ENCODE assay signal across 8 cellular contexts in the genomic region with DNA sequence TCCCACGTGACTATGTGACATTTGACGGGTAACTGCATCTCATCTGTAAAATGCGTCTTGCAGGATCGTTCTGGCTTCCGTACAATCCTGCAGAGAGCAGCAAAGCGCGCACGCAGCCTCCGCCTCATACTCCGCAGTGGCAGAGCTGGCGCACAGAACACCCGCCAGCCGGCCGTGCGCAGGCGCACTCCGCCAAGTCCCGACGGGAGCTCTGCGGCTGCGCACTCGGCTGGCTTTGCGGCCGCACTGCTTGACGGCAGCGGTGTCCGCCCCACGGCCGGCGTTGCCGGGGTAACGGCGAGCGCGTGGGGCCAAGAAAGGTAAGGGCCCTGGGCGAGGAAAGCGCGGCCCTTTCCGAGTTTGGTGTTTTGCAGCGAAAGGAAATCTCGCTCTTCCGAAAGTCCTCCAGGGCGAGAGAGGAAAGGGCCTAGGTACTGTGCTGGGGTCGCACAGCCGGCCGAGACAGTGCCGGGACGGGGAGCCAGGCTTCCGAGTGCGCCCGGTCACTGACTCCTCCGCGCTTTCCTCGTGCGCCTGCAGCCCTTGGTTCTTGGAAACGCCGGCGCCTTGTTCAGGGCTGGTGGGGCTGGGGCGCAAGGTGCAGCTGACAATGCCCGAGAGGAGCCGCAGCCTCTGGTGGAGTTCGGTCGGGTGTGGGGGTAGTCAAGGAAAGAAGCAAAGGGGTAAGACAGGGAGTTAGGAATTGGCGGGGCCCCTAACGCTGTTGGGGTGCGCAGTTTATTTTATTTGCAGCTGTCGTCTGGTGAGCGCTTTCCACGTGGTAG. TPM values are rescaled to one million over a fixed set of nuclear protein-coding genes. Genes with fewer than 3 reads are reported as not detected.
DNase-seq lines count a peak whose midpoint lies in the region; ATAC-seq and TF ChIP-seq lines count a peak whose summit lies in the region.

Gene TSEN2 (plus strand): TSS at position 283 of the 785 bp plus-strand sequence. CDS start 5,321 bp downstream, outside the sequence.

- peaks cover 0 to 25% (median 11%) of the 10 kb centered on the region in 11 experiments; a peak in 10 of 22 replicates for H4K20me1 ChIP-seq in BLaER1 treated with 17β-estradiol and CSF1 and Interleukin-3, amounts not matched to agents 10 nM and 100 nM

- peak; percentile 86 for ATAC-seq in HG03457 (IDR thresholded peaks at IDR 0.05; ENCODE audit: unreplicated experiment)
- ATAC-seq in activated CD4-positive, alpha-beta T cell treated with anti-CD3 and anti-CD28 coated beads for 36 hours, result peak; percentile 97

- peaks cover 2 to 35% (median 30%) of the 10 kb centered on the region in 11 experiments; a peak in 16 of 22 replicates for H3K36me3 ChIP-seq in BLaER1 treated with 17β-estradiol and CSF1 and Interleukin-3, amounts not matched to agents 10 nM and 100 nM

- H3K4me3 ChIP-seq in BLaER1 treated with 17β-estradiol and CSF1 and Interleukin-3, amounts not matched to agents 10 nM and 100 nM, result peak within 1 kb of the TSS; percentile 75 to 84 (median 80)
- H3K4me3 ChIP-seq in choroid plexus epithelial cell (ENCODE audit: low read depth, low read length), result peak within 1 kb of the TSS; percentile 90

- H3K27ac Mint-ChIP-seq in activated CD4-positive, alpha-beta T cell treated with anti-CD3 and anti-CD28 coated beads for 36 hours, result peak within 1 kb of the TSS; percentile 97

- H3K9me3 ChIP-seq in BLaER1 treated with 17β-estradiol and CSF1 and Interleukin-3, amounts not matched to agents 10 nM and 100 nM (replicated peaks in 1 of 11), result no peaks in the 10 kb centered on the region

- H3K4me1 ChIP-seq in BLaER1 treated with 17β-estradiol and CSF1 and Interleukin-3, amounts not matched to agents 10 nM and 100 nM, result peaks cover 30 to 67% (median 47%) of the 10 kb centered on the region in 10 experiments

- POLR2A ChIA-PET in activated CD4-positive, alpha-beta T cell treated with anti-CD3 and anti-CD28 coated beads for 36 hours (lab: Charles Lee), result interaction anchor here (0.7 to 0.9 kb wide), 2 partner anchors 74 to 372 kb away, joined by 3 to 5 read pairs; no protein-coding TSS in a partner anchor

- peaks cover 14% of the 10 kb centered on the region for H3K36me3 Mint-ChIP-seq in activated CD4-positive, alpha-beta T cell treated with anti-CD3 and anti-CD28 coated beads for 36 hours (ENCODE audit: low read depth)

- H3K4me3 Mint-ChIP-seq in activated CD4-positive, alpha-beta T cell treated with anti-CD3 and anti-CD28 coated beads for 36 hours, result peak within 1 kb of the TSS; percentile 96

- H3K27me3 ChIP-seq in BLaER1 treated with 17β-estradiol and CSF1 and Interleukin-3, amounts not matched to agents 10 nM and 100 nM, result no peaks in the 10 kb centered on the region

- H3K4me2 ChIP-seq in BLaER1 treated with 17β-estradiol and CSF1 and Interleukin-3, amounts not matched to agents 10 nM and 100 nM, result peak within 1 kb of the TSS; percentile 90 to 98 (median 94)

- H3K4me1 Mint-ChIP-seq in activated CD4-positive, alpha-beta T cell treated with anti-CD3 and anti-CD28 coated beads for 36 hours, result peaks cover 42% of the 10 kb centered on the region

- no peaks in the 10 kb centered on the region for H3K27me3 Mint-ChIP-seq in activated CD4-positive, alpha-beta T cell treated with anti-CD3 and anti-CD28 coated beads for 36 hours

- peak within 1 kb of the TSS; percentile 76 to 96 (median 87) for H3K9ac ChIP-seq in BLaER1 treated with 17β-estradiol and CSF1 and Interleukin-3, amounts not matched to agents 10 nM and 100 nM

- H3K9me3 Mint-ChIP-seq in activated CD4-positive, alpha-beta T cell treated with anti-CD3 and anti-CD28 coated beads for 36 hours (ENCODE audit: low read depth), result no peaks in the 10 kb centered on the region

- intact Hi-C loops in activated CD4-positive, alpha-beta T cell treated with anti-CD3 and anti-CD28 coated beads for 36 hours (cut with DNase I, micrococcal nuclease), result loop anchor here (1.0 to 10.0 kb wide), 10 partner anchors 13 to 764 kb away; partner anchors contain the start of genes MKRN2 (in 2 of the 2), PPARG (in 1 of the 2), RAF1 (in 1 of the 2) and RPL32 (in 1 of the 2)

- DNase-seq in GM19240 (ENCODE audit: insufficient read length, low spot score) (peak; percentile 91), NCI-H524 (lab: John Stamatoyannopoulos, UW) (peak; percentile 87 to 94), choroid plexus epithelial cell (ENCODE audit: low read depth) (peak; percentile 97), kidney tubule cell (ENCODE audit: low spot score) (peak; percentile 96)
- DNase-seq in activated CD4-positive, alpha-beta T cell treated with anti-CD3 and anti-CD28 coated beads for 36 hours, result peak; percentile 98
- peak; percentile 91 to 93 for DNase-seq in stimulated activated CD4-positive, alpha-beta T cell treated with anti-CD3 and anti-CD28 coated beads, Interleukin-1b, Interleukin-23, amount 100 ng/mL, for 1 hour (ENCODE audit: low read depth in 2 of 2)

- H3K27ac ChIP-seq in BLaER1 treated with 17β-estradiol and CSF1 and Interleukin-3, amounts not matched to agents 10 nM and 100 nM, result peak within 1 kb of the TSS; percentile 5 to 95 (median 87); a peak in 21 of 22 replicates

- peak; percentile 55 for TF ChIP-seq CTCF in choroid plexus epithelial cell (conservative IDR thresholded peaks at IDR 0.05; ENCODE audit: low read depth, low read length)

- CTCF ChIA-PET in activated CD4-positive, alpha-beta T cell treated with anti-CD3 and anti-CD28 coated beads for 36 hours (lab: Charles Lee), result interaction anchor here (0.7 to 5.0 kb wide), 11 partner anchors 11 to 1214 kb away, joined by 3 to 32 read pairs (median 3); no protein-coding TSS in a partner anchor

RNA-seq across cellular contexts. Expression of gene TSEN2, which starts in this region (rescaled TPM):
- 10 to 100 TPM; 17.8 to 19.4 TPM for total RNA-seq in activated CD4-positive, alpha-beta T cell treated with anti-CD3 and anti-CD28 coated beads for 36 hours

Comparison
In these comparisons a context has a peak if more than half of its experiments do, and no peak if none do; other contexts are left out.
1. Peak in every context shown above with its lines: DNase-seq, ATAC-seq, H3K4me3 ChIP-seq and H3K27ac ChIP-seq.